In the genomic region with DNA sequence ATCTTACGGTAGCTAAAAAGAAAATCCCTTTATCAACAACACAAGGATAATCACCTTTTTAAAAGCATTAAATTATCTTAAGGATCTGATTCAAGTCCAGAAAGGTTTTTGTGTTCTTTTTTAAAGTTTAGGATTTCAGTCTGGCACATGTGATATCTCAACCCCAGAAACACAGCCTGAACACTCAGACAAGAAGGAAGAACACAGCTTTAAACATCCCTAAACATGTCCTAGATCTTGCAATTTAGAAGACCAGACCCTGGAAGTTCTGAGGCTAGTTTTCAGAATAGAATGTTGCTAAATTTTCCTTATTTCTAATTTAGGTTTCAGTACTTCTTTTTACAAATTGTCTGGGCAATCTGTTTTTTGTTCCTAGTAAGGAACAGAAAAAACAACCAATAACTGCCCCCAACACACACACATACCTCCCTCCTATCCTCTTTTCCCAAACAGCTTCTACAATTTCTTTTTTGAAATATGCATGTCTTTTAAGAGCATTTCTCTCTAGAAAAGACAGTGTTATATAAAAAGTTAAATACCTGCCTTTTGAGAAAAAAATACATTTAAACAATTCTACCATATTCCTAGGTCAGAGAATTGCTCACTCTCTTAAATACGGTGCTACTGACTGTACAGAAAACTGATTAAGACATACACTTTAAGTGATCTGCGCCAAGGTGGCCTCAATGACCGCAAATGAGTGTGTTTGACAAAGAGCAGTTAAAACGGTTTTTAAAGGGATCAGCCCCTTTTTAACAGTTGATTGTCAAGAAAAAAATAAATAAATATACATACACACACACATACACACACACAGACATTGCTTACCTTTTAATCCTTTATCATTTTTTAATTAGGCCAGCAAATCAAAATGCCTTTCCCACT, we compare ENCODE assay signal across 8 cellular contexts. TPM values are rescaled to one million over a fixed set of nuclear protein-coding genes. Genes with fewer than 3 reads are reported as not detected.
DNase-seq lines count a peak whose midpoint lies in the region; ATAC-seq lines count a peak whose summit lies in the region.

No MANE protein-coding gene starts in this region.

- H3K4me1 Mint-ChIP-seq in natural killer cell treated with Interleukin-12 subunit alpha and Interleukin-12 subunit beta and Interleukin-15 and Interleukin-18, amount 100 ng/mL, for 72 hours (ENCODE audit: low read depth in 2 of 2) = peaks cover 35 to 36% of the 10 kb centered on the region in 2 donors

- H3K4me1 ChIP-seq in endocrine pancreas (ENCODE audit: control insufficient read depth, insufficient read depth, low read length) = peaks cover 12% of the 10 kb centered on the region

- peaks cover 27 to 40% of the 10 kb centered on the region in 2 donors for H3K27me3 Mint-ChIP-seq in natural killer cell treated with Interleukin-12 subunit alpha and Interleukin-12 subunit beta and Interleukin-15 and Interleukin-18, amount 100 ng/mL, for 72 hours

- peak overlapping the region; percentile 86 for H3K9ac ChIP-seq in endocrine pancreas (ENCODE audit: control insufficient read depth, insufficient read depth, low read length)

- peak overlapping the region; percentile 99 for H3K4me3 ChIP-seq in endocrine pancreas (ENCODE audit: control insufficient read depth, insufficient read depth, low read length)

- no peaks in the 10 kb centered on the region for H3K36me3 ChIP-seq in endocrine pancreas (ENCODE audit: control insufficient read depth, insufficient read depth, low read length)

- no peaks in the 10 kb centered on the region for H3K36me3 Mint-ChIP-seq in natural killer cell treated with Interleukin-12 subunit alpha and Interleukin-12 subunit beta and Interleukin-15 and Interleukin-18, amount 100 ng/mL, for 72 hours

- peak overlapping the region; percentile 87 for H3K4me3 Mint-ChIP-seq in natural killer cell treated with Interleukin-12 subunit alpha and Interleukin-12 subunit beta and Interleukin-15 and Interleukin-18, amount 100 ng/mL, for 72 hours

- no peaks in the 10 kb centered on the region for H3K9me3 ChIP-seq in endocrine pancreas (ENCODE audit: control insufficient read depth, low read length)

- no peaks in the 10 kb centered on the region for H3K9me3 Mint-ChIP-seq in natural killer cell treated with Interleukin-12 subunit alpha and Interleukin-12 subunit beta and Interleukin-15 and Interleukin-18, amount 100 ng/mL, for 72 hours

- ATAC-seq in natural killer cell treated with Interleukin-12 subunit alpha and Interleukin-12 subunit beta and Interleukin-15 and Interleukin-18, amount 100 ng/mL, for 72 hours = no peak
- no peak for ATAC-seq in HG02759 (IDR thresholded peaks at IDR 0.05; ENCODE audit: unreplicated experiment)

- no peaks in the 10 kb centered on the region for H3K27me3 ChIP-seq in endocrine pancreas (ENCODE audit: control insufficient read depth, insufficient read depth, low read length)

- DNase-seq in Daoy (ENCODE audit: low read depth) (peak; percentile 51), NCI-H526 (lab: John Stamatoyannopoulos, UW) (peak; percentile 31 to 40), LoVo (ENCODE audit: low spot score) (no peak), NCI-H1930 (lab: John Stamatoyannopoulos, UW) (no peak), activated gamma-delta T cell treated with Interleukin-2 at 50 U/mL for 16 hours (no peak)
- no peak for DNase-seq in natural killer cell treated with Interleukin-12 subunit alpha and Interleukin-12 subunit beta and Interleukin-15 and Interleukin-18, amount 100 ng/mL, for 72 hours (ENCODE audit: low spot score)

- peak overlapping the region in 1 of 2 donors; percentile 56 for H3K27ac Mint-ChIP-seq in natural killer cell treated with Interleukin-12 subunit alpha and Interleukin-12 subunit beta and Interleukin-15 and Interleukin-18, amount 100 ng/mL, for 72 hours

RNA-seq across cellular contexts. Expression of a gene that starts 0.8 kb away (rescaled TPM):
- 19.1 and 21.7 TPM in 2 replicates for total RNA-seq in Daoy (2014; rRNA removed; shearing (Covaris generic))
- under 1 TPM; 0.47 to 0.59 TPM for total RNA-seq in natural killer cell treated with Interleukin-12 subunit alpha and Interleukin-12 subunit beta and Interleukin-15 and Interleukin-18, amount 100 ng/mL, for 72 hours

Comparison
In these comparisons a context has a peak if more than half of its experiments do, and no peak if none do; other contexts are left out.
1. DNase-seq: peak in Daoy (single experiment) and NCI-H526 (2 of 2); none in natural killer cell treated with Interleukin-12 subunit alpha and Interleukin-12 subunit beta and Interleukin-15 and Interleukin-18, amount 100 ng/mL, for 72 hours (single experiment), LoVo (single experiment), NCI-H1930 (0 of 2) and activated gamma-delta T cell treated with Interleukin-2 at 50 U/mL for 16 hours (single experiment).
2. RNA of a gene that starts 0.8 kb away (total RNA-seq): 19.1 to 21.7 TPM in Daoy; 0.47 to 0.59 TPM in natural killer cell treated with Interleukin-12 subunit alpha and Interleukin-12 subunit beta and Interleukin-15 and Interleukin-18, amount 100 ng/mL, for 72 hours; every median in the first group is over 10 times any median in the second.